1 cellular context compared by ENCODE assay signal in the genomic region with DNA sequence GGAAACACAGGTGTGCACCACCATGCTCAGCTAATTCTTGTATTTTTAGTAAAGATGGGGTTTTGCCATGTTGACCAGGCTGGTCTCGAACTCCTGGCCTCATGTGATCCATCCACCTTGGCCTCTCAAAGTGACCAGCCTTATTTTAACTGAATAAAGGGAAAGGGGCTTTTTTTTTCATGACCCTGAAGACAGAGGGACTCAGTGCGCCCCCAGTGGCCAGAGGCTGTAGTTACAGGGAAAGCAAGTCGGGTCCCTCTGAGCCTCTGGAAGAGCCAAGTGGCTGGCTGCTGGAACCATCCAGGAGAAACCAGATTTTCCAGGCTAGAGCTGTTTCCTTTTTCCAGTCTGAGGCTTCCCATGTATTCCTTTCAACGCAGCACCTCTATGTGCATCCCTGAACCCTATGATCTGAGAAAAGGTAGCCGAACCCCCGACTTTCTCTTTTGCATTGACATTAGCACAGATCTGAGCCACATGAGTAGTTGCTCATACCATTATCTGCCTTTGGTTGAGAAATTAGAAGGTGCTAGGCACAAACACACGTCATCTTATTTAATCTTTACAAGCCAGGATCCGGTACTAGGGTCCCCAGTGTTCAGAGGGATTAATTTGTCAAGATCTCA.
TF ChIP-seq lines count a peak whose summit lies in the region.

No MANE protein-coding gene starts in this region.

TF ChIP-seq in HepG2, 621 proteins besides CTCF, POLR2A, EP300 and RAD21 (continued from another document):
- TF ChIP-seq MTERF4 (CRISPR knock-in tag; IDR thresholded peaks at IDR 0.05), result no peak
- 0 out of 2 replicates have a peak, but pooled peaks have one; percentile 18 for TF ChIP-seq ZNF460 (CRISPR knock-in tag; IDR thresholded peaks at IDR 0.05; ENCODE audit: borderline replicate concordance)
- no peak for TF ChIP-seq ZNF101 (CRISPR knock-in tag; IDR thresholded peaks at IDR 0.05; ENCODE audit: borderline replicate concordance, low read depth)
- peak; percentile 30; the same call in 1 of the 2 replicates for TF ChIP-seq STAG1 (CRISPR knock-in tag; IDR thresholded peaks at IDR 0.05)
- TF ChIP-seq ZNF839 (CRISPR knock-in tag; IDR thresholded peaks at IDR 0.05; ENCODE audit: borderline replicate concordance), result no peak
